23 cellular contexts compared by ENCODE assay signal in genomic region chr3:195297446-195297845, GRCh38. TPM values are rescaled to one million over a fixed set of nuclear protein-coding genes. Genes with fewer than 3 reads are reported as not detected.
DNase-seq lines count a peak whose midpoint lies in the region; ATAC-seq, FAIRE-seq and TF ChIP-seq lines count a peak whose summit lies in the region.
"Had no signal": no experiment of that assay in that cellular context is flagged by ENCODE, and none has a peak within 500 bp of the region (broad histone marks: within the 10 kb centered on the region; RNA-seq: fewer than 3 reads in every experiment).

No MANE protein-coding gene starts in this region.

- H3K36me3 Mint-ChIP-seq in immature natural killer cell, result peaks cover 15 to 33% (median 15%) of the 10 kb centered on the region in 3 donors
- H3K36me3 Mint-ChIP-seq: IgD-negative memory B cell had no signal

- H3K27ac Mint-ChIP-seq in immature natural killer cell, result peak overlapping the region in 4 of 6 donors; percentile 2 to 83 (median 15)
- H3K27ac Mint-ChIP-seq: activated CD4-positive, alpha-beta memory T cell treated with anti-CD3 and anti-CD28 coated beads, Interleukin-2, amount 10 ng/mL, durations not matched to agents 7 days and 5 days; activated naive CD8-positive, alpha-beta T cell treated with anti-CD3 and anti-CD28 coated beads, Interleukin-2, amount 50 U/mL, for 24 hours; activated T-helper 1 cell treated with anti-CD3 and anti-CD28 coated beads, Interleukin-12 subunit alpha, Interleukin-12 subunit beta, Interleukin-2, Interleukin-4 antibody, amounts not matched to agents 30 ng/mL and 10 ng/mL and 1 ng/mL, durations not matched to agents 14 hours and 24 hours and 36 hours had no signal

- TF ChIP-seq POLR2A in GM12891 (IDR thresholded peaks at IDR 0.05; ENCODE audit: low read depth, low read length), result no peak

- H3K4me3 Mint-ChIP-seq in immature natural killer cell, result no peak overlapping the region
- H3K4me3 Mint-ChIP-seq: activated CD4-positive, alpha-beta memory T cell treated with anti-CD3 and anti-CD28 coated beads, Interleukin-2, amount 10 ng/mL, durations not matched to agents 7 days and 5 days; activated naive CD8-positive, alpha-beta T cell treated with anti-CD3 and anti-CD28 coated beads, Interleukin-2, amount 50 U/mL, for 24 hours; activated T-helper 1 cell treated with anti-CD3 and anti-CD28 coated beads, Interleukin-12 subunit alpha, Interleukin-12 subunit beta, Interleukin-2, Interleukin-4 antibody, amounts not matched to agents 30 ng/mL and 10 ng/mL and 1 ng/mL, durations not matched to agents 14 hours and 24 hours and 36 hours; IgD-negative memory B cell; stimulated activated naive CD8-positive, alpha-beta T cell treated with anti-CD3 and anti-CD28 coated beads, Interleukin-15, amount 100 ng/mL, for 72 hours had no signal

- peaks cover 0 to 3% (median 0%) of the 10 kb centered on the region in 3 donors for H3K27me3 Mint-ChIP-seq in immature natural killer cell (ENCODE audit: low read depth in 3 of 3)
- H3K27me3 Mint-ChIP-seq: activated CD4-positive, alpha-beta memory T cell treated with anti-CD3 and anti-CD28 coated beads, Interleukin-2, amount 10 ng/mL, durations not matched to agents 7 days and 5 days; activated naive CD8-positive, alpha-beta T cell treated with anti-CD3 and anti-CD28 coated beads, Interleukin-2, amount 50 U/mL, for 24 hours; IgD-negative memory B cell; stimulated activated naive CD8-positive, alpha-beta T cell treated with anti-CD3 and anti-CD28 coated beads, Interleukin-15, amount 100 ng/mL, for 72 hours had no signal

- DNase-seq in GM12891 (ENCODE audit: insufficient read length, low spot score) (no peak), immature natural killer cell (no peak), NCI-H526 (lab: John Stamatoyannopoulos, UW) (no peak), CD1c-positive myeloid dendritic cell (ENCODE audit: extremely low spot score) (no peak), head of caudate nucleus (no peak)
- DNase-seq: activated CD4-positive, alpha-beta memory T cell treated with anti-CD3 and anti-CD28 coated beads, Interleukin-2, amount 10 ng/mL, durations not matched to agents 7 days and 5 days; activated CD4-positive, CD25-positive, alpha-beta regulatory T cell; activated naive CD8-positive, alpha-beta T cell treated with anti-CD3 and anti-CD28 coated beads, Interleukin-2, amount 50 U/mL, for 24 hours; cortex of kidney; H7; lower lobe of right lung; NCI-H1694 treated with DMSO at 0.1 percent for 48 hours; NCI-H226; ovary; right lobe of liver; stimulated activated naive CD8-positive, alpha-beta T cell treated with anti-CD3 and anti-CD28 coated beads, Interleukin-15, amount 100 ng/mL, for 72 hours; transverse colon had no signal

- intact Hi-C loops in head of caudate nucleus (cut with DNase I), result no loop called here

- no peaks in the 10 kb centered on the region for H3K9me3 Mint-ChIP-seq in immature natural killer cell
- H3K9me3 Mint-ChIP-seq: activated CD4-positive, alpha-beta memory T cell treated with anti-CD3 and anti-CD28 coated beads, Interleukin-2, amount 10 ng/mL, durations not matched to agents 7 days and 5 days; activated naive CD8-positive, alpha-beta T cell treated with anti-CD3 and anti-CD28 coated beads, Interleukin-2, amount 50 U/mL, for 24 hours; activated T-helper 1 cell treated with anti-CD3 and anti-CD28 coated beads, Interleukin-12 subunit alpha, Interleukin-12 subunit beta, Interleukin-2, Interleukin-4 antibody, amounts not matched to agents 30 ng/mL and 10 ng/mL and 1 ng/mL, durations not matched to agents 14 hours and 24 hours and 36 hours; IgD-negative memory B cell; stimulated activated naive CD8-positive, alpha-beta T cell treated with anti-CD3 and anti-CD28 coated beads, Interleukin-15, amount 100 ng/mL, for 72 hours had no signal

- peaks cover 1 to 8% of the 10 kb centered on the region in 2 donors for H3K4me1 Mint-ChIP-seq in immature natural killer cell
- H3K4me1 Mint-ChIP-seq: activated naive CD8-positive, alpha-beta T cell treated with anti-CD3 and anti-CD28 coated beads, Interleukin-2, amount 50 U/mL, for 24 hours had no signal

- ATAC-seq in GM19043 (IDR thresholded peaks at IDR 0.05; ENCODE audit: low read depth, unreplicated experiment) (peak; percentile 89), HG02763 (IDR thresholded peaks at IDR 0.05; ENCODE audit: unreplicated experiment) (peak; percentile 64)
- ATAC-seq: activated naive CD8-positive, alpha-beta T cell treated with anti-CD3 and anti-CD28 coated beads, Interleukin-2, amount 50 U/mL, for 24 hours; lower lobe of right lung; right lobe of liver; stimulated activated naive CD8-positive, alpha-beta T cell treated with anti-CD3 and anti-CD28 coated beads, Interleukin-15, amount 100 ng/mL, for 72 hours had no signal

- FAIRE-seq in GM12891 (lab: Jason Lieb, UNC), result peak; percentile 26
- FAIRE-seq: D721Med, islet of Langerhans had no signal

TF ChIP-seq in GM12891, 5 proteins besides CTCF, POLR2A, EP300 and RAD21:
- TF ChIP-seq SPI1 (IDR thresholded peaks at IDR 0.05; ENCODE audit: low read depth, low read length), result no peak
- no peak for TF ChIP-seq PAX5 (IDR thresholded peaks at IDR 0.05; ENCODE audit: insufficient read depth, low read length, severe bottlenecking)
- no peak for TF ChIP-seq TAF1 (IDR thresholded peaks at IDR 0.05; ENCODE audit: low read depth, low read length)
- no peak for TF ChIP-seq POLR2AphosphoS5 (IDR thresholded peaks at IDR 0.05; ENCODE audit: low read depth, low read length)
- no peak for TF ChIP-seq POU2F2 (IDR thresholded peaks at IDR 0.05; ENCODE audit: low read depth, low read length)

RNA-seq across cellular contexts. Expression of gene XXYLT1, which starts 26.5 kb away (rescaled TPM):
- 4.0 TPM for polyA plus RNA-seq in GM12891 (2012; ENCODE audit: low read depth, missing spikeins)
- polyA plus RNA-seq in immature natural killer cell, result 10 to 100 TPM in 1 of 3 donors, 1 to 10 TPM in 2; 5.3 to 15.7 (median 5.6) TPM
